In genomic region chr3:12648384-12648959, GRCh38 we compare ENCODE assay signal across 13 cellular contexts. TPM values are rescaled to one million over a fixed set of nuclear protein-coding genes. Genes with fewer than 3 reads are reported as not detected.
A peak's percentile ranks its signal among the peaks of the same experiment; 100 is the strongest.
DNase-seq lines count a peak whose midpoint lies in the region; ATAC-seq lines count a peak whose summit lies in the region.
"Had no signal": no experiment of that assay in that cellular context is flagged by ENCODE, and none has a peak within 500 bp of the region (broad histone marks: within the 10 kb centered on the region; RNA-seq: fewer than 3 reads in every experiment).

No MANE protein-coding gene starts in this region.

- H3K4me1 Mint-ChIP-seq in naive thymus-derived CD4-positive, alpha-beta T cell, result peaks cover 26 to 81% (median 61%) of the 10 kb centered on the region in 7 donors

- no peaks in the 10 kb centered on the region for H3K27me3 ChIP-seq in naive thymus-derived CD4-positive, alpha-beta T cell (ENCODE audit: control insufficient read depth in 2 of 2, insufficient read depth in 2 of 2, low read length in 2 of 2)

- no peak overlapping the region for H3K4me3 ChIP-seq in naive thymus-derived CD4-positive, alpha-beta T cell (ENCODE audit: low read length)
- H3K4me3 ChIP-seq: thoracic aorta had no signal

- DNase-seq in naive thymus-derived CD4-positive, alpha-beta T cell, result no peak
- DNase-seq in head of caudate nucleus (no peak), hepatic stellate cell (ENCODE audit: low spot score) (no peak)
- DNase-seq: activated CD4-positive, alpha-beta T cell treated with anti-CD3 and anti-CD28 coated beads, Interleukin-2, amount 10 ng/mL, durations not matched to agents 24 days and 14 days; anterior cingulate cortex; HFFc6 had no signal

- POLR2A ChIA-PET in naive thymus-derived CD4-positive, alpha-beta T cell (lab: Charles Lee), result interaction anchor here (0.7 to 1.3 kb wide), 3 partner anchors 15 to 38 kb away, joined by 3 to 4 read pairs (median 3); partner anchors contain the start of gene RAF1

- peaks cover 5 to 17% of the 10 kb centered on the region in 2 donors for H3K4me1 ChIP-seq in naive thymus-derived CD4-positive, alpha-beta T cell (ENCODE audit: control insufficient read depth in 2 of 2, insufficient read depth in 2 of 2, low read length in 2 of 2)

- intact Hi-C loops in naive thymus-derived CD4-positive, alpha-beta T cell (cut with micrococcal nuclease), result no loop called here
- intact Hi-C loops in head of caudate nucleus (cut with DNase I), result no loop called here

- no peak overlapping the region for H3K27ac ChIP-seq in naive thymus-derived CD4-positive, alpha-beta T cell (ENCODE audit: low read depth, low read length)
- H3K27ac ChIP-seq: thoracic aorta had no signal

- no peaks in the 10 kb centered on the region for H3K9me3 Mint-ChIP-seq in naive thymus-derived CD4-positive, alpha-beta T cell
- H3K9me3 Mint-ChIP-seq: activated CD4-positive, alpha-beta T cell treated with anti-CD3 and anti-CD28 coated beads, Interleukin-2, amount 10 ng/mL, durations not matched to agents 24 days and 14 days; HFFc6; mesothelial cell of epicardium had no signal

- CTCF ChIA-PET in naive thymus-derived CD4-positive, alpha-beta T cell (lab: Charles Lee), result no interaction called here

- H3K27me3 Mint-ChIP-seq in naive thymus-derived CD4-positive, alpha-beta T cell, result no peaks in the 10 kb centered on the region
- H3K27me3 Mint-ChIP-seq: activated CD4-positive, alpha-beta T cell treated with anti-CD3 and anti-CD28 coated beads, Interleukin-2, amount 10 ng/mL, durations not matched to agents 24 days and 14 days had no signal

- no peaks in the 10 kb centered on the region for H3K9me3 ChIP-seq in naive thymus-derived CD4-positive, alpha-beta T cell (ENCODE audit: control insufficient read depth in 2 of 3, low read length in 3 of 3)
- H3K9me3 ChIP-seq: thoracic aorta had no signal

- H3K36me3 ChIP-seq in naive thymus-derived CD4-positive, alpha-beta T cell (ENCODE audit: control insufficient read depth in 2 of 3, insufficient read depth in 3 of 3, low read length in 3 of 3), result no peaks in the 10 kb centered on the region
- H3K36me3 ChIP-seq: thoracic aorta had no signal

- peaks cover 0 to 7% (median 0%) of the 10 kb centered on the region in 5 donors for H3K36me3 Mint-ChIP-seq in naive thymus-derived CD4-positive, alpha-beta T cell
- H3K36me3 Mint-ChIP-seq: mesothelial cell of epicardium had no signal

- H3K27ac Mint-ChIP-seq in naive thymus-derived CD4-positive, alpha-beta T cell, result peak overlapping the region in 2 of 9 donors; percentile 31 to 54
- H3K27ac Mint-ChIP-seq: activated CD4-positive, alpha-beta T cell treated with anti-CD3 and anti-CD28 coated beads, Interleukin-2, amount 10 ng/mL, durations not matched to agents 24 days and 14 days; HFFc6 had no signal

- ATAC-seq in GM18858 (IDR thresholded peaks at IDR 0.05; ENCODE audit: unreplicated experiment) (peak; percentile 38), GM21619 (IDR thresholded peaks at IDR 0.05; ENCODE audit: unreplicated experiment) (peak; percentile 51), HG03521 (IDR thresholded peaks at IDR 0.05; ENCODE audit: unreplicated experiment) (peak; percentile 55), HG03571 (IDR thresholded peaks at IDR 0.05; ENCODE audit: unreplicated experiment) (no peak), HG02970 (IDR thresholded peaks at IDR 0.05; ENCODE audit: low FRiP score, unreplicated experiment) (no peak)
- peak; percentile 24 for ATAC-seq in naive thymus-derived CD4-positive, alpha-beta T cell

- H3K4me3 Mint-ChIP-seq in naive thymus-derived CD4-positive, alpha-beta T cell, result peak overlapping the region in 7 of 10 donors; percentile 5 to 51 (median 21)
- H3K4me3 Mint-ChIP-seq: activated CD4-positive, alpha-beta T cell treated with anti-CD3 and anti-CD28 coated beads, Interleukin-2, amount 10 ng/mL, durations not matched to agents 24 days and 14 days; HFFc6; mesothelial cell of epicardium had no signal

RNA-seq across cellular contexts. Expression of gene RAF1, which starts 15.4 kb away (rescaled TPM):
- 100 to 1,000 TPM in 4 of 5 experiments, 10 to 100 TPM in 1; 93.4 to 129 (median 125) TPM for total RNA-seq in naive thymus-derived CD4-positive, alpha-beta T cell
- 10 to 100 TPM; 50.2 to 87.8 TPM for polyA plus RNA-seq in naive thymus-derived CD4-positive, alpha-beta T cell

Comparison
In these comparisons a context has a peak if more than half of its experiments do, and no peak if none do; other contexts are left out.
1. ATAC-seq: peak in GM18858 (single experiment), GM21619 (single experiment), HG03521 (single experiment) and naive thymus-derived CD4-positive, alpha-beta T cell (single experiment); none in HG03571 (single experiment) and HG02970 (single experiment).